ENCODE assay signal across 24 cellular contexts in genomic region chr6:108419934-108420609, GRCh38.
A peak's percentile ranks its signal among the peaks of the same experiment; 100 is the strongest.
DNase-seq lines count a peak whose midpoint lies in the region; ATAC-seq, FAIRE-seq and TF ChIP-seq lines count a peak whose summit lies in the region.
"Had no signal": no experiment of that assay in that cellular context is flagged by ENCODE, and none has a peak within 500 bp of the region (broad histone marks: within the 10 kb centered on the region; RNA-seq: fewer than 3 reads in every experiment).

No MANE protein-coding gene starts in this region.

- intact Hi-C loops in kidney (cut with DNase I): no loop called here
- intact Hi-C loops in dorsolateral prefrontal cortex (cut with DNase I): no loop called here

- H3K27ac ChIP-seq in kidney (ENCODE audit: low read depth in 2 of 2, low read length in 2 of 2) (no peak overlapping the region), dorsolateral prefrontal cortex (no peak overlapping the region)
- H3K27ac ChIP-seq: BLaER1 treated with 17β-estradiol and CSF1 and Interleukin-3, amounts not matched to agents 10 nM and 100 nM; PC-9 had no signal

- H3K4me3 Mint-ChIP-seq in WTC11: no peak overlapping the region
- H3K4me3 Mint-ChIP-seq: CD4-positive, alpha-beta T cell had no signal

- no peak for ATAC-seq in WTC11
- ATAC-seq in GM21717 (IDR thresholded peaks at IDR 0.05; ENCODE audit: unreplicated experiment): no peak
- ATAC-seq in esophagus mucosa: no peak
- ATAC-seq: GM12878 had no signal

- no peaks in the 10 kb centered on the region for H3K27me3 Mint-ChIP-seq in WTC11 (ENCODE audit: low read depth)
- H3K27me3 Mint-ChIP-seq: CD4-positive, alpha-beta T cell had no signal

- H3K9me3 ChIP-seq in HAP-1: no peaks in the 10 kb centered on the region; the same call in 1 of the 2 replicates
- H3K9me3 ChIP-seq in kidney (ENCODE audit: control insufficient read depth in 1 of 2, low read length in 2 of 2): no peaks in the 10 kb centered on the region
- H3K9me3 ChIP-seq: MG63 had no signal

- H3K36me3 Mint-ChIP-seq in WTC11: peaks cover 3% of the 10 kb centered on the region; the same call in 1 of the 2 replicates

- in situ Hi-C loops in HAP-1 (cut with MboI; ENCODE audit: low sequenced_read_pairs): no loop called here

- POLR2A ChIA-PET in WTC11 (lab: Charles Lee): no interaction called here

- H3K4me1 ChIP-seq in HAP-1 (peaks cover 27% of the 10 kb centered on the region), kidney (ENCODE audit: control insufficient read depth in 1 of 2, insufficient read depth in 1 of 2, low read depth in 1 of 2, low read length in 2 of 2) (no peaks in the 10 kb centered on the region)
- H3K4me1 ChIP-seq: BLaER1 treated with 17β-estradiol and CSF1 and Interleukin-3, amounts not matched to agents 10 nM and 100 nM had no signal

- peak; percentile 96 for FAIRE-seq in A204.1 (lab: Jason Lieb, UNC)
- peak; percentile 73 for FAIRE-seq in kidney (lab: Jason Lieb, UNC)
- FAIRE-seq: GM12878, HTR-8/SVneo had no signal

- H3K36me3 ChIP-seq in HAP-1 (replicated peaks): no peaks in the 10 kb centered on the region
- no peaks in the 10 kb centered on the region for H3K36me3 ChIP-seq in kidney (ENCODE audit: control insufficient read depth in 1 of 2, insufficient read depth in 2 of 2, low read length in 2 of 2)
- H3K36me3 ChIP-seq: BLaER1 treated with 17β-estradiol and CSF1 and Interleukin-3, amounts not matched to agents 10 nM and 100 nM; MG63 had no signal

- H3K27ac Mint-ChIP-seq in WTC11: no peak overlapping the region
- H3K27ac Mint-ChIP-seq: CD4-positive, alpha-beta T cell had no signal

- DNase-seq in HAP-1 (ENCODE audit: low spot score in 2 of 2) (peak; percentile 31 to 64), WTC11 (ENCODE audit: low spot score) (no peak), kidney (no peak), Ammon's horn (ENCODE audit: low spot score) (no peak), dorsolateral prefrontal cortex (no peak)
- DNase-seq: CD4-positive, alpha-beta T cell; GDM1; KG1; MG63; NCI-H1417; NCI-H1694 treated with DMSO at 0.1 percent for 48 hours; NCI-H2081; NCI-H2171 treated with DMSO at 0.1 percent for 48 hours; NCI-H345; NCI-H510A treated with DMSO at 0.1 percent for 48 hours; NK-92 treated with Interleukin-12 subunit alpha and Interleukin-12 subunit beta, amount 100 ng/mL, for 24 hours; PC-9; SHP77 treated with DMSO at 0.1 percent for 48 hours had no signal

- H3K4me3 ChIP-seq in HAP-1 (no peak overlapping the region), kidney (ENCODE audit: low read length in 2 of 2) (no peak overlapping the region), dorsolateral prefrontal cortex (no peak overlapping the region)
- H3K4me3 ChIP-seq: BLaER1 treated with 17β-estradiol and CSF1 and Interleukin-3, amounts not matched to agents 10 nM and 100 nM; GM12878; MG63; PC-9 had no signal

- no peak overlapping the region for H3K9ac ChIP-seq in kidney (ENCODE audit: low read length in 2 of 2)
- H3K9ac ChIP-seq: BLaER1 treated with 17β-estradiol and CSF1 and Interleukin-3, amounts not matched to agents 10 nM and 100 nM had no signal

- H3K27me3 ChIP-seq in HAP-1 (ENCODE audit: low read depth) (no peaks in the 10 kb centered on the region), dorsolateral prefrontal cortex (no peaks in the 10 kb centered on the region)
- H3K27me3 ChIP-seq: BLaER1 treated with 17β-estradiol and CSF1 and Interleukin-3, amounts not matched to agents 10 nM and 100 nM; MG63 had no signal

- TF ChIP-seq CTCF in WTC11 (IDR thresholded peaks at IDR 0.05) (no peak), kidney (IDR thresholded peaks at IDR 0.05; ENCODE audit: borderline replicate concordance, extremely low read depth, insufficient read depth) (no peak), dorsolateral prefrontal cortex (IDR thresholded peaks at IDR 0.05 in 54 of 56, conservative IDR thresholded peaks at IDR 0.05 in 2 of 56; ENCODE audit: low read depth in 1 of 56, partially characterized antibody in 56 of 56) (no peak)

- 0 out of 2 replicates have a peak, but pooled peaks cover 2% of the 10 kb centered on the region for H3K4me1 Mint-ChIP-seq in WTC11

- peaks cover 12% of the 10 kb centered on the region for H3K9me3 Mint-ChIP-seq in WTC11
- H3K9me3 Mint-ChIP-seq: CD4-positive, alpha-beta T cell had no signal

- CTCF ChIA-PET in WTC11 (lab: Charles Lee): no interaction called here

TF ChIP-seq in WTC11, 78 proteins besides CTCF, POLR2A, EP300 and RAD21:
- TF ChIP-seq HMGA2 (CRISPR knock-in tag; IDR thresholded peaks at IDR 0.05) (peak; percentile 98), USF2 (CRISPR knock-in tag; IDR thresholded peaks at IDR 0.05) (no peak)

Comparison
In these comparisons a context has a peak if more than half of its experiments do, and no peak if none do; other contexts are left out.
1. DNase-seq: peak in HAP-1 (2 of 2); none in WTC11 (single experiment), kidney (single experiment), Ammon's horn (single experiment) and dorsolateral prefrontal cortex (0 of 10).